ENCODE assay signal across 12 cellular contexts in the genomic region with DNA sequence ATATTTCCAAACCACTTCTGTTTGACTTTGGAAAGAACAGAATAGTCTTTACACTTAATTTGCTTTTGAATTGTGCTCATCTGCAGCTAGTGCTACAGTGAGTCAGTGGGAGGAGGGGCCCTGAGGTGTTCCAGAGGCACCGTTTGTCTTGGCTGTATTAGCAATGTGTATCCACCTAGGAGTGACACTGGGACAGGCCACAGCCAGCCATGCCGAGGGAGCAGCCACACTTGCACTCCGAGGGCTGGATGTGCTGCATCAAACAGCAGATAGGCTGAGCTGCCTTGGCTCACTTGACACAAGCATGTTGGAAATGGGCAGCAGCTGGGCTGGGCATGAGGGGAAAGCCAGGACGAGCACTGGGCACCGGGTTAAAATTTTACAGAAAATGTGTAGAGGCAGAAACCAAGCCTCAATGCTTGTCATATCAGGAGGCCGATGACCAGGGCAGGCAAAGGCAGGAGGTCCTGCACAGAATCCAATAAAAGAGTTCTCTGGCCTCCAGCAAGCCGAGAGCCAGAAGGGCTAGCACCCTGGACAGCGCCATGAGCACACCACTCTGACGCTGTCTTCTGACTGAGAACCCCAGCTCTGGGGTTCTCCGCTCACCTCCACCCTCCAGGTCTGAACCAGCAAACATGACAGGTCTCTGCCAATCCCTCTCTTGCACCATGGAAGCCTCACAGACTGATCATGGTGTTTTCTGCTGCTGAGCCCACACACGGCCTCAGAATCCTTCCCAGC.
DNase-seq lines count a peak whose midpoint lies in the region; ATAC-seq, FAIRE-seq and TF ChIP-seq lines count a peak whose summit lies in the region.
"Had no signal": no experiment of that assay in that cellular context is flagged by ENCODE, and none has a peak within 500 bp of the region (broad histone marks: within the 10 kb centered on the region; RNA-seq: fewer than 3 reads in every experiment).

No MANE protein-coding gene starts in this region.

- FAIRE-seq in D721Med (lab: Jason Lieb, UNC) = no peak

- H3K9me3 ChIP-seq in breast epithelium = no peaks in the 10 kb centered on the region
- H3K9me3 ChIP-seq in upper lobe of right lung = no peaks in the 10 kb centered on the region

- TF ChIP-seq POLR2A in breast epithelium (IDR thresholded peaks at IDR 0.05) = no peak

- H3K27me3 ChIP-seq in breast epithelium (no peaks in the 10 kb centered on the region), upper lobe of right lung (no peaks in the 10 kb centered on the region)

- H3K27ac Mint-ChIP-seq in glutamatergic neuron (ENCODE audit: unreplicated experiment) = no peak overlapping the region
- H3K27ac Mint-ChIP-seq: CD4-positive, CD25-positive, alpha-beta regulatory T cell had no signal

- H3K36me3 ChIP-seq in breast epithelium (no peaks in the 10 kb centered on the region), upper lobe of right lung (no peaks in the 10 kb centered on the region)

- no peaks in the 10 kb centered on the region for H3K4me1 Mint-ChIP-seq in glutamatergic neuron (ENCODE audit: low read depth, unreplicated experiment)
- H3K4me1 Mint-ChIP-seq: CD4-positive, CD25-positive, alpha-beta regulatory T cell had no signal

- TF ChIP-seq CTCF in breast epithelium (IDR thresholded peaks at IDR 0.05) (no peak), glutamatergic neuron (IDR thresholded peaks at IDR 0.05; ENCODE audit: partially characterized antibody, unreplicated experiment) (no peak), upper lobe of right lung (IDR thresholded peaks at IDR 0.05) (no peak), D721Med (IDR thresholded peaks at IDR 0.05; ENCODE audit: insufficient read depth, missing control alignments) (no peak)

- H3K27ac ChIP-seq in breast epithelium (no peak overlapping the region), upper lobe of right lung (no peak overlapping the region)

- peak; percentile 80 to 88 for DNase-seq in T47D (ENCODE audit: low read depth in 1 of 2, low spot score in 1 of 2)
- no peak for DNase-seq in breast epithelium (ENCODE audit: low spot score in 2 of 2)
- DNase-seq in OCI-M1 (lab: John Stamatoyannopoulos, UW) = peak; percentile 22
- DNase-seq in glutamatergic neuron = peak; percentile 7
- peak; percentile 73 for DNase-seq in upper lobe of right lung
- DNase-seq in D341Med (ENCODE audit: low spot score) = no peak
- DNase-seq in D721Med (ENCODE audit: insufficient read length, low spot score) = no peak
- DNase-seq: activated CD4-positive, CD25-positive, alpha-beta regulatory T cell; cortex of kidney; NCI-H524 treated with DMSO at 0.1 percent for 48 hours had no signal

- H3K4me3 ChIP-seq in breast epithelium = no peak overlapping the region
- H3K4me3 ChIP-seq in upper lobe of right lung = no peak overlapping the region

- ATAC-seq in upper lobe of right lung (peak; percentile 39), GM19397 (IDR thresholded peaks at IDR 0.05; ENCODE audit: unreplicated experiment) (no peak)

- H3K4me1 ChIP-seq in breast epithelium = no peaks in the 10 kb centered on the region
- no peaks in the 10 kb centered on the region for H3K4me1 ChIP-seq in upper lobe of right lung

- intact Hi-C loops in breast epithelium (cut with DNase I; ENCODE audit: low total_unique reads) (no loop called here), upper lobe of right lung (cut with DNase I) (no loop called here)

- H3K9me3 Mint-ChIP-seq in glutamatergic neuron (ENCODE audit: unreplicated experiment) = peaks cover 3% of the 10 kb centered on the region

- H3K36me3 Mint-ChIP-seq in glutamatergic neuron (ENCODE audit: unreplicated experiment) = peaks cover 4% of the 10 kb centered on the region
- H3K36me3 Mint-ChIP-seq: CD4-positive, CD25-positive, alpha-beta regulatory T cell had no signal

- peaks cover under 1% of the 10 kb centered on the region for H3K27me3 Mint-ChIP-seq in glutamatergic neuron (ENCODE audit: unreplicated experiment)

- no peak overlapping the region for H3K4me3 Mint-ChIP-seq in glutamatergic neuron (ENCODE audit: unreplicated experiment)
- H3K4me3 Mint-ChIP-seq: CD4-positive, CD25-positive, alpha-beta regulatory T cell had no signal

- in situ Hi-C loops in T47D (cut with HindIII; ENCODE audit: low pct_unique_long_range_greater_than_20kb, low sequenced_read_pairs) = no loop called here

Comparison
In these comparisons a context has a peak if more than half of its experiments do, and no peak if none do; other contexts are left out.
1. DNase-seq: peak in T47D (2 of 2), OCI-M1 (single experiment), glutamatergic neuron (single experiment) and upper lobe of right lung (single experiment); none in breast epithelium (0 of 2), D341Med (single experiment) and D721Med (single experiment).